ENCODE assay signal across 1 cellular context in the genomic region with DNA sequence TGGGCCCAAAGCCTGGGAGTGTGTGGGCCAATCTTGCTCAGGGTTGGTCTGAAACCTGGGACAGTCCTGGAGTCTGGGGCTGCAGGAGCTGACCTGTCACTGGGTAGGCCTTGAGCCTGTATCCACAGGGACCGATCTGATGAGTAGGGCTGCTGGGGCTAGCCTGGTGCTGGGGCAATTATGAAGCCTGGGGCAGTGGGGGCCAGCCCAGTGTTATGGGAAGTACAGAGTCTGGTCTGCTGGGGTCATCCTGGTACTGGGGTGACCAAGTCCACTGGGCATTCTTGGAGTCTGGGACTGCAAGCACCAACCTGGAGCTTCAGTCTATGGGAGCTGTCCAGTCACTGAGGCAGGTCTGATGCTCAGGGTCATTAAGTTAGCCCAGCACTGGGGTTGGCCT.
TF ChIP-seq lines count a peak whose summit lies in the region.

No MANE protein-coding gene starts in this region.

TF ChIP-seq in HepG2, 621 proteins besides CTCF, POLR2A, EP300 and RAD21:
- TF ChIP-seq MAFG (CRISPR knock-in tag; IDR thresholded peaks at IDR 0.05) (no peak), ZNF720 (CRISPR knock-in tag; IDR thresholded peaks at IDR 0.05) (no peak), ZNF224 (CRISPR knock-in tag; IDR thresholded peaks at IDR 0.05) (no peak), ZNF256 (CRISPR knock-in tag; conservative IDR thresholded peaks at IDR 0.05) (no peak), CC2D1A (CRISPR knock-in tag; IDR thresholded peaks at IDR 0.05) (no peak), ZNF598 (CRISPR knock-in tag; IDR thresholded peaks at IDR 0.05; ENCODE audit: borderline replicate concordance) (no peak), TBP (CRISPR knock-in tag; IDR thresholded peaks at IDR 0.05) (no peak), TGIF2 (CRISPR knock-in tag; IDR thresholded peaks at IDR 0.05) (no peak), BHLHE40 (IDR thresholded peaks at IDR 0.05; ENCODE audit: low read length) (no peak), RFX1 (IDR thresholded peaks at IDR 0.05) (no peak), ZNF652 (CRISPR knock-in tag; IDR thresholded peaks at IDR 0.05; ENCODE audit: borderline replicate concordance, low read depth) (no peak), SMAD3 (CRISPR knock-in tag; IDR thresholded peaks at IDR 0.05) (no peak), SP5 (CRISPR knock-in tag; IDR thresholded peaks at IDR 0.05; ENCODE audit: borderline replicate concordance, low read depth) (no peak), ZNF567 (CRISPR knock-in tag; IDR thresholded peaks at IDR 0.05; ENCODE audit: borderline replicate concordance) (no peak)
- TF ChIP-seq, protein P1, sequence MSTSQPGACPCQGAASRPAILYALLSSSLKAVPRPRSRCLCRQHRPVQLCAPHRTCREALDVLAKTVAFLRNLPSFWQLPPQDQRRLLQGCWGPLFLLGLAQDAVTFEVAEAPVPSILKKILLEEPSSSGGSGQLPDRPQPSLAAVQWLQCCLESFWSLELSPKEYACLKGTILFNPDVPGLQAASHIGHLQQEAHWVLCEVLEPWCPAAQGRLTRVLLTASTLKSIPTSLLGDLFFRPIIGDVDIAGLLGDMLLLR (CRISPR knock-in tag; IDR thresholded peaks at IDR 0.05), result no peak
- TF ChIP-seq, protein P2, sequence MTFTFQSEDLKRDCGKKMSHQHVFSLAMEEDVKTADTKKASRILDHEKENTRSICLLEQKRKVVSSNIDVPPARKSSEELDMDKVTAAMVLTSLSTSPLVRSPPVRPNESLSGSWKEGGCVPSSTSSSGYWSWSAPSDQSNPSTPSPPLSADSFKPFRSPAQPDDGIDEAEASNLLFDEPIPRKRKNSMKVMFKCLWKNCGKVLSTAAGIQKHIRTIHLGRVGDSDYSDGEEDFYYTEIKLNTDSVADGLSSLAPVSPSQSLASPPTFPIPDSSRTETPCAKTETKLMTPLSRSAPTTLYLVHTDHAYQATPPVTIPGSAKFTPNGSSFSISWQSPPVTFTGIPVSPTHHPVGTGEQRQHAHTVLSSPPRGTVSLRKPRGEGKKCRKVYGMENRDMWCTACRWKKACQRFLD (CRISPR knock-in tag; IDR thresholded peaks at IDR 0.05; ENCODE audit: borderline replicate concordance), result no peak
- TF ChIP-seq, protein P3, sequence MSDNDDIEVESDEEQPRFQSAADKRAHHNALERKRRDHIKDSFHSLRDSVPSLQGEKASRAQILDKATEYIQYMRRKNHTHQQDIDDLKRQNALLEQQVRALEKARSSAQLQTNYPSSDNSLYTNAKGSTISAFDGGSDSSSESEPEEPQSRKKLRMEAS (IDR thresholded peaks at IDR 0.05), result no peak
